In the genomic region with DNA sequence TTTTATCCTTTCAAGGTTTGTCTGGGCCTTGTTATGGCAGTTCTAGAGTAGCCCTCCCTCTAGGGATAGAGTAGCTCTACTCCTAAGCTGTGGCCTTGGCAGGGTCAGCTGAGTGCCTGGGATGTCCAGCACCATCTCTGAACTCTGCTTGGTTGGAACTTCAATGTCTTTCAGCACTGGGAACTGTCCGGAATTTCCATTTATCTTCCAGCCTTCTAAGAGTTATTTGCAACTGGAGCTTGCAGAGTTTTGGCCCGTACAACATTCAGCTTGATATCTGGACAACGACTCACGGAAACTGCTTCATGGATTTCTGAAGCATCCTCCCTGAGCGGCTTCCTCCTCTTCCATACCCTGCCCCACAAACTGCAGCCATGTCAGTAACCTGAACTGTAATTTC, we compare ENCODE assay signal across 1 cellular context.
TF ChIP-seq lines count a peak whose summit lies in the region.

No MANE protein-coding gene starts in this region.

TF ChIP-seq in SK-N-SH treated with all-trans-retinoic acid at 6 μM for 48 hours, 23 proteins besides CTCF, POLR2A, EP300 and RAD21 (continued from another document):
- TF ChIP-seq, protein P1, sequence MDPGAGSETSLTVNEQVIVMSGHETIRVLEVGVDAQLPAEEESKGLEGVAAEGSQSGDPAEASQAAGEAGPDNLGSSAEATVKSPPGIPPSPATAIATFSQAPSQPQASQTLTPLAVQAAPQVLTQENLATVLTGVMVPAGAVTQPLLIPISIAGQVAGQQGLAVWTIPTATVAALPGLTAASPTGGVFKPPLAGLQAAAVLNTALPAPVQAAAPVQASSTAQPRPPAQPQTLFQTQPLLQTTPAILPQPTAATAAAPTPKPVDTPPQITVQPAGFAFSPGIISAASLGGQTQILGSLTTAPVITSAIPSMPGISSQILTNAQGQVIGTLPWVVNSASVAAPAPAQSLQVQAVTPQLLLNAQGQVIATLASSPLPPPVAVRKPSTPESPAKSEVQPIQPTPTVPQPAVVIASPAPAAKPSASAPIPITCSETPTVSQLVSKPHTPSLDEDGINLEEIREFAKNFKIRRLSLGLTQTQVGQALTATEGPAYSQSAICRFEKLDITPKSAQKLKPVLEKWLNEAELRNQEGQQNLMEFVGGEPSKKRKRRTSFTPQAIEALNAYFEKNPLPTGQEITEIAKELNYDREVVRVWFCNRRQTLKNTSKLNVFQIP (CRISPR knock-in tag; IDR thresholded peaks at IDR 0.05; ENCODE audit: borderline replicate concordance, low read depth) = no peak
